In genomic region chr18:730692-731091, GRCh38 we compare ENCODE assay signal across 3 cellular contexts.
TF ChIP-seq lines count a peak whose summit lies in the region.

No MANE protein-coding gene starts in this region.

TF ChIP-seq in IMR-90, 13 proteins besides CTCF, POLR2A, EP300 and RAD21:
- no peak for TF ChIP-seq CHD1 (IDR thresholded peaks at IDR 0.05; ENCODE audit: low read depth, low read length)
- peak; percentile 39; the same call in 1 of the 2 replicates for TF ChIP-seq CEBPB (IDR thresholded peaks at IDR 0.05; ENCODE audit: low read depth, low read length)
- TF ChIP-seq BHLHE40 (IDR thresholded peaks at IDR 0.05; ENCODE audit: low read depth, low read length), result no peak

TF ChIP-seq in WTC11, 78 proteins besides CTCF, POLR2A, EP300 and RAD21 (continues in another document):
- TF ChIP-seq SMAD3 (CRISPR knock-in tag; IDR thresholded peaks at IDR 0.05; ENCODE audit: borderline replicate concordance), result no peak
- no peak for TF ChIP-seq JAZF1 (CRISPR knock-in tag; IDR thresholded peaks at IDR 0.05)
- TF ChIP-seq TEAD4 (CRISPR knock-in tag; IDR thresholded peaks at IDR 0.05), result no peak
- no peak for TF ChIP-seq USF1 (CRISPR knock-in tag; IDR thresholded peaks at IDR 0.05)
- TF ChIP-seq ZSCAN18 (CRISPR knock-in tag; IDR thresholded peaks at IDR 0.05), result no peak
- no peak for TF ChIP-seq CREB1 (CRISPR knock-in tag; IDR thresholded peaks at IDR 0.05)
- TF ChIP-seq ZNF512 (CRISPR knock-in tag; IDR thresholded peaks at IDR 0.05; ENCODE audit: borderline replicate concordance), result no peak
- TF ChIP-seq ZNF281 (CRISPR knock-in tag; IDR thresholded peaks at IDR 0.05), result no peak
- TF ChIP-seq PRDM15 (CRISPR knock-in tag; IDR thresholded peaks at IDR 0.05), result no peak
- TF ChIP-seq RELA (CRISPR knock-in tag; IDR thresholded peaks at IDR 0.05; ENCODE audit: borderline replicate concordance), result no peak
- no peak for TF ChIP-seq ATF3 (CRISPR knock-in tag; conservative IDR thresholded peaks at IDR 0.05)

TF ChIP-seq in GM12878, 131 proteins besides CTCF, POLR2A, EP300 and RAD21:
- TF ChIP-seq ZNF622 (IDR thresholded peaks at IDR 0.05), result no peak
- no peak for TF ChIP-seq SMAD5 (IDR thresholded peaks at IDR 0.05; ENCODE audit: low read depth)
- TF ChIP-seq SUPT20H (IDR thresholded peaks at IDR 0.05; ENCODE audit: borderline replicate concordance, control insufficient read depth, low read depth, low read length), result no peak
TF ChIP-seq in GM12878: peak in this region for 0.
